ENCODE assay signal across 1 cellular context in genomic region chr17:72166040-72166439, GRCh38.
TF ChIP-seq lines count a peak whose summit lies in the region.

No MANE protein-coding gene starts in this region.

TF ChIP-seq in HepG2, 621 proteins besides CTCF, POLR2A, EP300 and RAD21 (continued from another document):
- peak; percentile 48; the same call in 1 of the 2 replicates for TF ChIP-seq PATZ1 (CRISPR knock-in tag; IDR thresholded peaks at IDR 0.05)
- TF ChIP-seq KDM5B (CRISPR knock-in tag; IDR thresholded peaks at IDR 0.05; ENCODE audit: borderline replicate concordance) = 0 out of 2 replicates have a peak, but pooled peaks have one; percentile 18
- no peak for TF ChIP-seq ZNF646 (CRISPR knock-in tag; IDR thresholded peaks at IDR 0.05)
- TF ChIP-seq NCOA2 (CRISPR knock-in tag; IDR thresholded peaks at IDR 0.05) = 0 out of 2 replicates have a peak, but pooled peaks have one; percentile 23
- TF ChIP-seq PITX1 (CRISPR knock-in tag; IDR thresholded peaks at IDR 0.05) = no peak
- TF ChIP-seq RARA (CRISPR knock-in tag; IDR thresholded peaks at IDR 0.05) = peak; percentile 41
- no peak for TF ChIP-seq ZNF550 (CRISPR knock-in tag; IDR thresholded peaks at IDR 0.05; ENCODE audit: borderline replicate concordance)
- TF ChIP-seq, protein P1, sequence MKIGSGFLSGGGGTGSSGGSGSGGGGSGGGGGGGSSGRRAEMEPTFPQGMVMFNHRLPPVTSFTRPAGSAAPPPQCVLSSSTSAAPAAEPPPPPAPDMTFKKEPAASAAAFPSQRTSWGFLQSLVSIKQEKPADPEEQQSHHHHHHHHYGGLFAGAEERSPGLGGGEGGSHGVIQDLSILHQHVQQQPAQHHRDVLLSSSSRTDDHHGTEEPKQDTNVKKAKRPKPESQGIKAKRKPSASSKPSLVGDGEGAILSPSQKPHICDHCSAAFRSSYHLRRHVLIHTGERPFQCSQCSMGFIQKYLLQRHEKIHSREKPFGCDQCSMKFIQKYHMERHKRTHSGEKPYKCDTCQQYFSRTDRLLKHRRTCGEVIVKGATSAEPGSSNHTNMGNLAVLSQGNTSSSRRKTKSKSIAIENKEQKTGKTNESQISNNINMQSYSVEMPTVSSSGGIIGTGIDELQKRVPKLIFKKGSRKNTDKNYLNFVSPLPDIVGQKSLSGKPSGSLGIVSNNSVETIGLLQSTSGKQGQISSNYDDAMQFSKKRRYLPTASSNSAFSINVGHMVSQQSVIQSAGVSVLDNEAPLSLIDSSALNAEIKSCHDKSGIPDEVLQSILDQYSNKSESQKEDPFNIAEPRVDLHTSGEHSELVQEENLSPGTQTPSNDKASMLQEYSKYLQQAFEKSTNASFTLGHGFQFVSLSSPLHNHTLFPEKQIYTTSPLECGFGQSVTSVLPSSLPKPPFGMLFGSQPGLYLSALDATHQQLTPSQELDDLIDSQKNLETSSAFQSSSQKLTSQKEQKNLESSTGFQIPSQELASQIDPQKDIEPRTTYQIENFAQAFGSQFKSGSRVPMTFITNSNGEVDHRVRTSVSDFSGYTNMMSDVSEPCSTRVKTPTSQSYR (CRISPR knock-in tag; IDR thresholded peaks at IDR 0.05; ENCODE audit: borderline replicate concordance) = no peak
- no peak for TF ChIP-seq ZNF83 (CRISPR knock-in tag; IDR thresholded peaks at IDR 0.05; ENCODE audit: borderline replicate concordance)
- TF ChIP-seq SALL1 (CRISPR knock-in tag; IDR thresholded peaks at IDR 0.05) = no peak; the same call in 1 of the 2 replicates
- 0 out of 2 replicates have a peak, but pooled peaks have one; percentile 28 for TF ChIP-seq HIC2 (CRISPR knock-in tag; IDR thresholded peaks at IDR 0.05; ENCODE audit: low read depth)
- no peak for TF ChIP-seq SOX13 (IDR thresholded peaks at IDR 0.05)
- peak in 1 of 2 experiments; percentile 5; a peak in 1 of 4 replicates for TF ChIP-seq SOX13 (CRISPR knock-in tag; conservative IDR thresholded peaks at IDR 0.05 in 1 of 2, IDR thresholded peaks at IDR 0.05 in 1 of 2)
- TF ChIP-seq NR2F6 (IDR thresholded peaks at IDR 0.05) = peak; percentile 58; the same call in 1 of the 2 replicates
- TF ChIP-seq NR2F6 (CRISPR knock-in tag; IDR thresholded peaks at IDR 0.05) = peak; percentile 56; the same call in 1 of the 2 replicates
- TF ChIP-seq PLSCR1 (CRISPR knock-in tag; IDR thresholded peaks at IDR 0.05; ENCODE audit: borderline replicate concordance) = no peak
- no peak for TF ChIP-seq HOXA3 (CRISPR knock-in tag; IDR thresholded peaks at IDR 0.05)
- TF ChIP-seq ISL2 (CRISPR knock-in tag; IDR thresholded peaks at IDR 0.05) = no peak
- TF ChIP-seq ESRRA (CRISPR knock-in tag; IDR thresholded peaks at IDR 0.05; ENCODE audit: low read depth) = no peak
- no peak for TF ChIP-seq PRDM4 (CRISPR knock-in tag; IDR thresholded peaks at IDR 0.05; ENCODE audit: borderline replicate concordance)
- no peak for TF ChIP-seq NCOA5 (CRISPR knock-in tag; IDR thresholded peaks at IDR 0.05)
- TF ChIP-seq CEBPB (IDR thresholded peaks at IDR 0.05; ENCODE audit: borderline replicate concordance, low read depth, low read length) = peak; percentile 60; the same call in 1 of the 2 replicates
- peak; percentile 28; the same call in 1 of the 2 replicates for TF ChIP-seq FOSL2 (CRISPR knock-in tag; IDR thresholded peaks at IDR 0.05)
